25 cellular contexts compared by ENCODE assay signal in genomic region chr20:54691335-54691734, GRCh38.
"Had no signal": no experiment of that assay in that cellular context is flagged by ENCODE, and none has a peak within 500 bp of the region (broad histone marks: within the 10 kb centered on the region; RNA-seq: fewer than 3 reads in every experiment).

No MANE protein-coding gene starts in this region.

- DNase-seq: colonic mucosa; cortex of kidney; effector CD8-positive, alpha-beta T cell; effector memory CD8-positive, alpha-beta T cell; endodermal cell; erythroblast; esophagus squamous epithelium; foreskin fibroblast; foreskin melanocyte; gastrocnemius medialis; glutamatergic neuron; head of caudate nucleus; heart right ventricle; hippocampal formation; islet precursor cell; kidney; kidney glomerular epithelial cell; left colon; left lung; left ventricle myocardium superior; lower lobe of right lung; mesenchymal stem cell; mucosa of descending colon had no signal

- ATAC-seq: effector memory CD8-positive, alpha-beta T cell; esophagus mucosa; gastrocnemius medialis; heart right ventricle; left colon; left lung; left ventricle myocardium superior; lower lobe of right lung; mucosa of descending colon had no signal

- FAIRE-seq: endometrium, kidney had no signal
